ENCODE assay signal across 1 cellular context in the genomic region with DNA sequence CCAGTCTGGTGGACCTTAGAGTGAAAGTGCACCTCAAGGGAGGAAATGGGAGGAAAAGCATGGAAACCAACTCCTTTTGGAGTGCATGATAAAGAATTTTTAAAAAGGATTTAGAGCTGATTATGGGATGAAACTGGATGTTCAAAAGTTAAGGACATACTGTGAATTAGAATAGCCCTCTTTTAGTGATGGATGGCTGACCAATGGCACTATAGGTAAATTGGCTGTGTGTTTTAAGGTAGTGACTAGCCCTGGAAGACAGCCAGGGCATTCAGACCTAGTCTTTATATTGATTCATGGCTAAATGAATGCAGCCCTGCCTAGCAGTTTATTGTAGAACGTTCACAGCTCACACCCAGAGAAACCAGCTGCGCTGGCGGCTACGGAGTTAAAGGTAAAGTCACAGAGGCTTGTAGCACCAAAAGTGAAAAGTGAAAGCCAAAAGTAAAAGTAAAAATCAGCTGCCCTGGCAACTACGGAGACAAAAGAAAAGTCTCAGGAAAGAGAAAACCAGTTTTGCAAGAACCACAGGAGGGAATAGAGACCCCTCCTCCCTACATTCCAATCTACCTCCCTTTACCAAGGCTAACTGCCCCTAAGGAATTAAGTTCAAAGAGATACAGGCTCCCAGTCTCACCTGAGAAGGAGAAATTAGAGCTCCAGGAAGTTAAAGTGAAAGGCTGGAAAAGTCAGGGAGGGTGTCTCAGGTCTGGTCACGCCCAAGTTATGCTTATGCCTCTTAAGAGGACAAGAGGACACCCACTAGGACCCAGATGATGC.
TF ChIP-seq lines count a peak whose summit lies in the region.

No MANE protein-coding gene starts in this region.

TF ChIP-seq in HepG2, 621 proteins besides CTCF, POLR2A, EP300 and RAD21 (continued from another document):
- TF ChIP-seq, protein P1, sequence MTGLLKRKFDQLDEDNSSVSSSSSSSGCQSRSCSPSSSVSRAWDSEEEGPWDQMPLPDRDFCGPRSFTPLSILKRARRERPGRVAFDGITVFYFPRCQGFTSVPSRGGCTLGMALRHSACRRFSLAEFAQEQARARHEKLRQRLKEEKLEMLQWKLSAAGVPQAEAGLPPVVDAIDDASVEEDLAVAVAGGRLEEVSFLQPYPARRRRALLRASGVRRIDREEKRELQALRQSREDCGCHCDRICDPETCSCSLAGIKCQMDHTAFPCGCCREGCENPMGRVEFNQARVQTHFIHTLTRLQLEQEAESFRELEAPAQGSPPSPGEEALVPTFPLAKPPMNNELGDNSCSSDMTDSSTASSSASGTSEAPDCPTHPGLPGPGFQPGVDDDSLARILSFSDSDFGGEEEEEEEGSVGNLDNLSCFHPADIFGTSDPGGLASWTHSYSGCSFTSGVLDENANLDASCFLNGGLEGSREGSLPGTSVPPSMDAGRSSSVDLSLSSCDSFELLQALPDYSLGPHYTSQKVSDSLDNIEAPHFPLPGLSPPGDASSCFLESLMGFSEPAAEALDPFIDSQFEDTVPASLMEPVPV (CRISPR knock-in tag; IDR thresholded peaks at IDR 0.05) = 0 out of 2 replicates have a peak, but pooled peaks have one; percentile 15
- no peak for TF ChIP-seq FOXC1 (CRISPR knock-in tag; IDR thresholded peaks at IDR 0.05; ENCODE audit: borderline replicate concordance)
- peak; percentile 2; the same call in 1 of the 2 replicates for TF ChIP-seq ARNTL (CRISPR knock-in tag; IDR thresholded peaks at IDR 0.05)
- TF ChIP-seq THYN1 (CRISPR knock-in tag; IDR thresholded peaks at IDR 0.05; ENCODE audit: borderline replicate concordance, low read depth) = 0 out of 2 replicates have a peak, but pooled peaks have one; percentile 14
- 0 out of 2 replicates have a peak, but pooled peaks have one; percentile 3 for TF ChIP-seq GATAD1 (CRISPR knock-in tag; IDR thresholded peaks at IDR 0.05)
- 0 out of 2 replicates have a peak, but pooled peaks have one; percentile 5 for TF ChIP-seq ZNF329 (CRISPR knock-in tag; IDR thresholded peaks at IDR 0.05; ENCODE audit: low read depth)
- TF ChIP-seq, protein P2, sequence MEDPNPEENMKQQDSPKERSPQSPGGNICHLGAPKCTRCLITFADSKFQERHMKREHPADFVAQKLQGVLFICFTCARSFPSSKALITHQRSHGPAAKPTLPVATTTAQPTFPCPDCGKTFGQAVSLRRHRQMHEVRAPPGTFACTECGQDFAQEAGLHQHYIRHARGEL (CRISPR knock-in tag; IDR thresholded peaks at IDR 0.05) = no peak
- peak; percentile 70; the same call in 1 of the 2 replicates for TF ChIP-seq ZNF264 (CRISPR knock-in tag; IDR thresholded peaks at IDR 0.05)
- TF ChIP-seq PLRG1 (conservative IDR thresholded peaks at IDR 0.05) = no peak
- TF ChIP-seq SMYD3 (CRISPR knock-in tag; IDR thresholded peaks at IDR 0.05) = peak; percentile 12; the same call in 1 of the 2 replicates
- TF ChIP-seq, protein P3, sequence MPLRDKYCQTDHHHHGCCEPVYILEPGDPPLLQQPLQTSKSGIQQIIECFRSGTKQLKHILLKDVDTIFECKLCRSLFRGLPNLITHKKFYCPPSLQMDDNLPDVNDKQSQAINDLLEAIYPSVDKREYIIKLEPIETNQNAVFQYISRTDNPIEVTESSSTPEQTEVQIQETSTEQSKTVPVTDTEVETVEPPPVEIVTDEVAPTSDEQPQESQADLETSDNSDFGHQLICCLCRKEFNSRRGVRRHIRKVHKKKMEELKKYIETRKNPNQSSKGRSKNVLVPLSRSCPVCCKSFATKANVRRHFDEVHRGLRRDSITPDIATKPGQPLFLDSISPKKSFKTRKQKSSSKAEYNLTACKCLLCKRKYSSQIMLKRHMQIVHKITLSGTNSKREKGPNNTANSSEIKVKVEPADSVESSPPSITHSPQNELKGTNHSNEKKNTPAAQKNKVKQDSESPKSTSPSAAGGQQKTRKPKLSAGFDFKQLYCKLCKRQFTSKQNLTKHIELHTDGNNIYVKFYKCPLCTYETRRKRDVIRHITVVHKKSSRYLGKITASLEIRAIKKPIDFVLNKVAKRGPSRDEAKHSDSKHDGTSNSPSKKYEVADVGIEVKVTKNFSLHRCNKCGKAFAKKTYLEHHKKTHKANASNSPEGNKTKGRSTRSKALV (CRISPR knock-in tag; IDR thresholded peaks at IDR 0.05) = peak; percentile 29; the same call in 1 of the 2 replicates
- TF ChIP-seq RBM39 (IDR thresholded peaks at IDR 0.05; ENCODE audit: low read depth, low read length, poor library complexity, severe bottlenecking) = no peak
- 0 out of 2 replicates have a peak, but pooled peaks have one; percentile 1 for TF ChIP-seq ZNF772 (CRISPR knock-in tag; IDR thresholded peaks at IDR 0.05)
- TF ChIP-seq MIXL1 (CRISPR knock-in tag; IDR thresholded peaks at IDR 0.05) = 0 out of 2 replicates have a peak, but pooled peaks have one; percentile 12
- TF ChIP-seq BCL6 (CRISPR knock-in tag; IDR thresholded peaks at IDR 0.05) = peak; percentile 27; the same call in 1 of the 2 replicates
- TF ChIP-seq, protein P4, sequence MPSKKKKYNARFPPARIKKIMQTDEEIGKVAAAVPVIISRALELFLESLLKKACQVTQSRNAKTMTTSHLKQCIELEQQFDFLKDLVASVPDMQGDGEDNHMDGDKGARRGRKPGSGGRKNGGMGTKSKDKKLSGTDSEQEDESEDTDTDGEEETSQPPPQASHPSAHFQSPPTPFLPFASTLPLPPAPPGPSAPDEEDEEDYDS (CRISPR knock-in tag; IDR thresholded peaks at IDR 0.05) = 0 out of 2 replicates have a peak, but pooled peaks have one; percentile 10
- 0 out of 2 replicates have a peak, but pooled peaks have one; percentile 11 for TF ChIP-seq RCOR2 (CRISPR knock-in tag; IDR thresholded peaks at IDR 0.05)
- no peak for TF ChIP-seq ZKSCAN1 (IDR thresholded peaks at IDR 0.05; ENCODE audit: low read length)
- peak; percentile 15; the same call in 1 of the 2 replicates for TF ChIP-seq ISL2 (CRISPR knock-in tag; IDR thresholded peaks at IDR 0.05)
- TF ChIP-seq TBX3 (IDR thresholded peaks at IDR 0.05; ENCODE audit: borderline replicate concordance) = no peak
- no peak for TF ChIP-seq FOXM1 (CRISPR knock-in tag; IDR thresholded peaks at IDR 0.05)
- TF ChIP-seq, protein P5, sequence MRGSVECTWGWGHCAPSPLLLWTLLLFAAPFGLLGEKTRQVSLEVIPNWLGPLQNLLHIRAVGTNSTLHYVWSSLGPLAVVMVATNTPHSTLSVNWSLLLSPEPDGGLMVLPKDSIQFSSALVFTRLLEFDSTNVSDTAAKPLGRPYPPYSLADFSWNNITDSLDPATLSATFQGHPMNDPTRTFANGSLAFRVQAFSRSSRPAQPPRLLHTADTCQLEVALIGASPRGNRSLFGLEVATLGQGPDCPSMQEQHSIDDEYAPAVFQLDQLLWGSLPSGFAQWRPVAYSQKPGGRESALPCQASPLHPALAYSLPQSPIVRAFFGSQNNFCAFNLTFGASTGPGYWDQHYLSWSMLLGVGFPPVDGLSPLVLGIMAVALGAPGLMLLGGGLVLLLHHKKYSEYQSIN (CRISPR knock-in tag; IDR thresholded peaks at IDR 0.05; ENCODE audit: borderline replicate concordance) = 0 out of 2 replicates have a peak, but pooled peaks have one; percentile 78
- no peak for TF ChIP-seq MBD4 (IDR thresholded peaks at IDR 0.05; ENCODE audit: borderline replicate concordance, low read length)
- no peak for TF ChIP-seq ZNF432 (CRISPR knock-in tag; IDR thresholded peaks at IDR 0.05; ENCODE audit: borderline replicate concordance)
- TF ChIP-seq, protein P6, sequence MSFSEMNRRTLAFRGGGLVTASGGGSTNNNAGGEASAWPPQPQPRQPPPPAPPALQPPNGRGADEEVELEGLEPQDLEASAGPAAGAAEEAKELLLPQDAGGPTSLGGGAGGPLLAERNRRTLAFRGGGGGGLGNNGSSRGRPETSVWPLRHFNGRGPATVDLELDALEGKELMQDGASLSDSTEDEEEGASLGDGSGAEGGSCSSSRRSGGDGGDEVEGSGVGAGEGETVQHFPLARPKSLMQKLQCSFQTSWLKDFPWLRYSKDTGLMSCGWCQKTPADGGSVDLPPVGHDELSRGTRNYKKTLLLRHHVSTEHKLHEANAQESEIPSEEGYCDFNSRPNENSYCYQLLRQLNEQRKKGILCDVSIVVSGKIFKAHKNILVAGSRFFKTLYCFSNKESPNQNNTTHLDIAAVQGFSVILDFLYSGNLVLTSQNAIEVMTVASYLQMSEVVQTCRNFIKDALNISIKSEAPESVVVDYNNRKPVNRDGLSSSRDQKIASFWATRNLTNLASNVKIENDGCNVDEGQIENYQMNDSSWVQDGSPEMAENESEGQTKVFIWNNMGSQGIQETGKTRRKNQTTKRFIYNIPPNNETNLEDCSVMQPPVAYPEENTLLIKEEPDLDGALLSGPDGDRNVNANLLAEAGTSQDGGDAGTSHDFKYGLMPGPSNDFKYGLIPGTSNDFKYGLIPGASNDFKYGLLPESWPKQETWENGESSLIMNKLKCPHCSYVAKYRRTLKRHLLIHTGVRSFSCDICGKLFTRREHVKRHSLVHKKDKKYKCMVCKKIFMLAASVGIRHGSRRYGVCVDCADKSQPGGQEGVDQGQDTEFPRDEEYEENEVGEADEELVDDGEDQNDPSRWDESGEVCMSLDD (CRISPR knock-in tag; IDR thresholded peaks at IDR 0.05; ENCODE audit: borderline replicate concordance) = 0 out of 2 replicates have a peak, but pooled peaks have one; percentile 28
- TF ChIP-seq, protein P7, sequence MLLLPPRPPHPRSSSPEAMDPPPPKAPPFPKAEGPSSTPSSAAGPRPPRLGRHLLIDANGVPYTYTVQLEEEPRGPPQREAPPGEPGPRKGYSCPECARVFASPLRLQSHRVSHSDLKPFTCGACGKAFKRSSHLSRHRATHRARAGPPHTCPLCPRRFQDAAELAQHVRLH (CRISPR knock-in tag; IDR thresholded peaks at IDR 0.05; ENCODE audit: borderline replicate concordance, low read depth) = 0 out of 2 replicates have a peak, but pooled peaks have one; percentile 12
- TF ChIP-seq NR2F6 (IDR thresholded peaks at IDR 0.05) = no peak
- TF ChIP-seq NR2F6 (CRISPR knock-in tag; IDR thresholded peaks at IDR 0.05) = no peak
